1 cellular context compared by ENCODE assay signal in genomic region chr20:18750735-18751134, GRCh38.
TF ChIP-seq lines count a peak whose summit lies in the region.

No MANE protein-coding gene starts in this region.

TF ChIP-seq in HepG2, 621 proteins besides CTCF, POLR2A, EP300 and RAD21 (continued from another document and continues in another):
- TF ChIP-seq BCL3 (CRISPR knock-in tag; IDR thresholded peaks at IDR 0.05) (no peak), TBX3 (IDR thresholded peaks at IDR 0.05; ENCODE audit: borderline replicate concordance) (0 out of 2 replicates have a peak, but pooled peaks have one; percentile 7), TCF7 (IDR thresholded peaks at IDR 0.05; ENCODE audit: low read depth) (0 out of 2 replicates have a peak, but pooled peaks have one; percentile 11), ZNF710 (CRISPR knock-in tag; IDR thresholded peaks at IDR 0.05; ENCODE audit: borderline replicate concordance) (no peak), STAT5B (CRISPR knock-in tag; IDR thresholded peaks at IDR 0.05) (no peak), GABPB1 (CRISPR knock-in tag; IDR thresholded peaks at IDR 0.05) (no peak), ZNF713 (CRISPR knock-in tag; IDR thresholded peaks at IDR 0.05) (no peak), PAXIP1 (CRISPR knock-in tag; conservative IDR thresholded peaks at IDR 0.05) (0 out of 2 replicates have a peak, but pooled peaks have one; percentile 38), POLR2G (IDR thresholded peaks at IDR 0.05; ENCODE audit: low read depth, low read length) (no peak), REL (CRISPR knock-in tag; conservative IDR thresholded peaks at IDR 0.05) (no peak), ZNF264 (CRISPR knock-in tag; IDR thresholded peaks at IDR 0.05) (0 out of 2 replicates have a peak, but pooled peaks have one; percentile 29), MXD1 (CRISPR knock-in tag; IDR thresholded peaks at IDR 0.05) (no peak), ZBTB44 (CRISPR knock-in tag; IDR thresholded peaks at IDR 0.05) (no peak), ZBTB39 (CRISPR knock-in tag; IDR thresholded peaks at IDR 0.05) (no peak), ZNF501 (CRISPR knock-in tag; IDR thresholded peaks at IDR 0.05) (no peak), CENPBD1 (CRISPR knock-in tag; IDR thresholded peaks at IDR 0.05; ENCODE audit: borderline replicate concordance, low read depth) (no peak), ZNF549 (CRISPR knock-in tag; IDR thresholded peaks at IDR 0.05) (no peak), ZFP36L2 (CRISPR knock-in tag; IDR thresholded peaks at IDR 0.05) (no peak), THAP11 (CRISPR knock-in tag; IDR thresholded peaks at IDR 0.05) (0 out of 2 replicates have a peak, but pooled peaks have one; percentile 22), ZNF646 (CRISPR knock-in tag; IDR thresholded peaks at IDR 0.05) (peak; percentile 84), ZNF747 (CRISPR knock-in tag; IDR thresholded peaks at IDR 0.05; ENCODE audit: borderline replicate concordance) (no peak), KDM5B (CRISPR knock-in tag; IDR thresholded peaks at IDR 0.05; ENCODE audit: borderline replicate concordance) (no peak), NFE2 (CRISPR knock-in tag; IDR thresholded peaks at IDR 0.05) (no peak), NCOA5 (CRISPR knock-in tag; IDR thresholded peaks at IDR 0.05) (no peak), ARNTL (CRISPR knock-in tag; IDR thresholded peaks at IDR 0.05) (no peak), FOXA1 (IDR thresholded peaks at IDR 0.05) (no peak), FOXA1 (CRISPR knock-in tag; IDR thresholded peaks at IDR 0.05) (0 out of 2 replicates have a peak, but pooled peaks have one; percentile 8), PRPF4 (IDR thresholded peaks at IDR 0.05; ENCODE audit: low read depth, low read length, poor library complexity, severe bottlenecking) (no peak), JARID2 (CRISPR knock-in tag; IDR thresholded peaks at IDR 0.05; ENCODE audit: insufficient replicate concordance) (no peak), ZNF143 (CRISPR knock-in tag; IDR thresholded peaks at IDR 0.05) (no peak), JDP2 (CRISPR knock-in tag; IDR thresholded peaks at IDR 0.05; ENCODE audit: borderline replicate concordance) (no peak), DNMT3B (CRISPR knock-in tag; conservative IDR thresholded peaks at IDR 0.05) (no peak), ZNF136 (CRISPR knock-in tag; IDR thresholded peaks at IDR 0.05; ENCODE audit: low read depth) (no peak), TCF7L2 (IDR thresholded peaks at IDR 0.05; ENCODE audit: low read depth, low read length) (no peak), TSC22D2 (CRISPR knock-in tag; IDR thresholded peaks at IDR 0.05; ENCODE audit: borderline replicate concordance) (no peak), YEATS4 (CRISPR knock-in tag; IDR thresholded peaks at IDR 0.05; ENCODE audit: borderline replicate concordance) (no peak), ZNF280B (CRISPR knock-in tag; IDR thresholded peaks at IDR 0.05; ENCODE audit: borderline replicate concordance) (no peak), ZNF614 (CRISPR knock-in tag; IDR thresholded peaks at IDR 0.05; ENCODE audit: borderline replicate concordance) (no peak), ZNF678 (CRISPR knock-in tag; IDR thresholded peaks at IDR 0.05) (no peak), NFATC3 (CRISPR knock-in tag; IDR thresholded peaks at IDR 0.05) (no peak), FOXP1 (IDR thresholded peaks at IDR 0.05) (no peak), FOXP1 (CRISPR knock-in tag; IDR thresholded peaks at IDR 0.05) (0 out of 2 replicates have a peak, but pooled peaks have one; percentile 44), SOX6 (IDR thresholded peaks at IDR 0.05) (no peak), SOX6 (CRISPR knock-in tag; IDR thresholded peaks at IDR 0.05) (peak; percentile 35; the same call in 1 of the 2 replicates), RCOR2 (CRISPR knock-in tag; IDR thresholded peaks at IDR 0.05) (no peak), SNAI1 (CRISPR knock-in tag; IDR thresholded peaks at IDR 0.05; ENCODE audit: borderline replicate concordance) (no peak), ZNF556 (CRISPR knock-in tag; IDR thresholded peaks at IDR 0.05; ENCODE audit: borderline replicate concordance) (no peak), LCORL (IDR thresholded peaks at IDR 0.05) (no peak), LCORL (CRISPR knock-in tag; IDR thresholded peaks at IDR 0.05) (0 out of 2 replicates have a peak, but pooled peaks have one; percentile 29), NFE2L2 (IDR thresholded peaks at IDR 0.05; ENCODE audit: low read length) (no peak)
